ENCODE assay signal across 1 cellular context in genomic region chr10:100781145-100781665, GRCh38.
TF ChIP-seq lines count a peak whose summit lies in the region.

No MANE protein-coding gene starts in this region.

TF ChIP-seq in H1, 55 proteins besides CTCF, POLR2A, EP300 and RAD21 (continued from another document):
- TF ChIP-seq ATF2 (IDR thresholded peaks at IDR 0.05; ENCODE audit: low read length): no peak
- TF ChIP-seq SIN3A (conservative IDR thresholded peaks at IDR 0.05 in 1 of 2, IDR thresholded peaks at IDR 0.05 in 1 of 2; ENCODE audit: low read depth in 1 of 2, low read length in 2 of 2): no peak
- TF ChIP-seq CTBP2 (IDR thresholded peaks at IDR 0.05; ENCODE audit: borderline replicate concordance, insufficient read depth, insufficient read length, low read length): no peak
- TF ChIP-seq EGR1 (IDR thresholded peaks at IDR 0.05; ENCODE audit: borderline replicate concordance, low read depth, low read length): no peak
TF ChIP-seq in H1: peak in this region for 0.
